Comparison of ENCODE assay signal across 17 cellular contexts in the genomic region with DNA sequence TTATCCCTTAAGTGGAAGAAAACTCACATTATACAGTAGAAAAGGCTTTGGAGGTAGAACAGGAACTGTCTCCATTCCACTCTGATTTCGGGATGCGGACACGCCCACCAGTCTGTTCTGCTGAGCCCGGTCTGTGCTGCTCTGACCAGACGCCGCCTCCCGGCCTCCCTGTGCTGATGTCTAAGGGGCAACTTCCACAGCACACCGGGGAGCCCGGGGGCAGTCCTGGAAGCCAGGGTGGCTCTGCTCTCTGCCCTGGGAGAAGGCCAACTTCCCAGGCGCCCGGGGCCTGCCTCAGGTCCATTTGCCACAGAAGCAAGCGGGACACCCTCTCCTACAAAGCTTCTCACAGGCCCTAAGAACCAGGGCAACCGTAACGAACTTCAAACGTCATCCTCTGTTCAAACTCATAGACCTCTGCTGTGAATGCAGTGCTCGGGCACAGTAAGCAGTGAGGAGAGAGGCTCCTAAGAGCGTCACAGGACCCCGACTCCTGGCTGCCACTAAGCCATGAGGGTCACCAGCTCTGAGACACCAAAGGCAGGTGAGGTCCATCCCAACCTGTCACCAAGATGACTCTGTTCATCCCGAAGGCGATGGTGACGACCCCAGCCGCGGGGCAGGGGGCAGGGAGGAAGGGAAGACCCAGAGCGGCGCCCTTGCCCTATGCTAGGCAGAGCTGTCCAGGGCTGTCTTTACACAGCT. TPM values are rescaled to one million over a fixed set of nuclear protein-coding genes. Genes with fewer than 3 reads are reported as not detected.
DNase-seq lines count a peak whose midpoint lies in the region; ATAC-seq and TF ChIP-seq lines count a peak whose summit lies in the region.
"Had no signal": no experiment of that assay in that cellular context is flagged by ENCODE, and none has a peak within 500 bp of the region (broad histone marks: within the 10 kb centered on the region; RNA-seq: fewer than 3 reads in every experiment).

No MANE protein-coding gene starts in this region.

- POLR2A ChIA-PET in WTC11 (lab: Charles Lee), result no interaction called here

- H3K4me1 ChIP-seq in CD4-positive, CD25-positive, alpha-beta regulatory T cell (ENCODE audit: control insufficient read depth, insufficient read depth, low read length, poor library complexity, severe bottlenecking), result peaks cover 39% of the 10 kb centered on the region
- H3K4me1 ChIP-seq in GM23338 (ENCODE audit: insufficient read depth) (peaks cover 13% of the 10 kb centered on the region; the same call in 1 of the 2 replicates), neural progenitor cell (peaks cover 13% of the 10 kb centered on the region)

- peaks cover 68% of the 10 kb centered on the region for H4K20me1 ChIP-seq in GM23338 (replicated peaks; ENCODE audit: insufficient read depth)
- H4K20me1 ChIP-seq in neural progenitor cell (ENCODE audit: low read depth), result peaks cover 55% of the 10 kb centered on the region

- H3K4me3 ChIP-seq in CD4-positive, CD25-positive, alpha-beta regulatory T cell (ENCODE audit: low read depth, low read length), result no peak overlapping the region
- no peak overlapping the region for H3K4me3 ChIP-seq in GM23338
- no peak overlapping the region for H3K4me3 ChIP-seq in brain microvascular endothelial cell (ENCODE audit: low read depth, low read length)
- no peak overlapping the region for H3K4me3 ChIP-seq in neural progenitor cell

- no peak for ATAC-seq in CD4-positive, CD25-positive, alpha-beta regulatory T cell (ENCODE audit: low read depth in 2 of 2)
- no peak for ATAC-seq in GM23338
- ATAC-seq in WTC11, result no peak
- no peak for ATAC-seq in GM19455 (IDR thresholded peaks at IDR 0.05; ENCODE audit: unreplicated experiment)
- ATAC-seq: Right ventricle myocardium inferior had no signal

- peak overlapping the region in 1 of 3 donors; percentile 64 for H3K27ac Mint-ChIP-seq in CD4-positive, CD25-positive, alpha-beta regulatory T cell
- H3K27ac Mint-ChIP-seq in GM23338 (no peak overlapping the region), WTC11 (peak overlapping the region; percentile 56; the same call in 1 of the 2 replicates), neural progenitor cell (no peak overlapping the region)
- H3K27ac Mint-ChIP-seq: HFFc6 had no signal

- TF ChIP-seq CTCF in GM23338 (conservative IDR thresholded peaks at IDR 0.05; ENCODE audit: low read depth in 2 of 2) (no peak), WTC11 (IDR thresholded peaks at IDR 0.05) (no peak), brain microvascular endothelial cell (IDR thresholded peaks at IDR 0.05; ENCODE audit: low read depth, low read length, missing control alignments) (no peak), neural progenitor cell (IDR thresholded peaks at IDR 0.05) (no peak)

- H3K27me3 Mint-ChIP-seq in CD4-positive, CD25-positive, alpha-beta regulatory T cell, result no peaks in the 10 kb centered on the region
- peaks cover 5% of the 10 kb centered on the region for H3K27me3 Mint-ChIP-seq in GM23338 (ENCODE audit: insufficient read depth, low read depth, poor library complexity)
- no peaks in the 10 kb centered on the region for H3K27me3 Mint-ChIP-seq in WTC11 (ENCODE audit: low read depth)
- H3K27me3 Mint-ChIP-seq in neural progenitor cell (ENCODE audit: insufficient read depth, low read depth), result peaks cover 8% of the 10 kb centered on the region

- no peak overlapping the region for H2AFZ ChIP-seq in GM23338
- H2AFZ ChIP-seq in neural progenitor cell (replicated peaks), result no peak overlapping the region

- H3K79me2 ChIP-seq in GM23338 (replicated peaks; ENCODE audit: insufficient read depth), result peaks cover 79% of the 10 kb centered on the region
- H3K79me2 ChIP-seq in neural progenitor cell (ENCODE audit: low read depth), result peaks cover 82% of the 10 kb centered on the region

- peaks cover 15 to 69% (median 43%) of the 10 kb centered on the region in 4 donors for H3K4me1 Mint-ChIP-seq in CD4-positive, CD25-positive, alpha-beta regulatory T cell
- H3K4me1 Mint-ChIP-seq in GM23338 (peaks cover 21% of the 10 kb centered on the region), WTC11 (peaks cover 36% of the 10 kb centered on the region), neural progenitor cell (peaks cover 16% of the 10 kb centered on the region)

- CTCF ChIA-PET in WTC11 (lab: Charles Lee), result interaction anchor here (0.6 kb wide), 1 partner anchor 52 kb away, joined by 3 read pairs; no protein-coding TSS in a partner anchor

- no peak overlapping the region for H3K9ac ChIP-seq in neural progenitor cell

- no peak for DNase-seq in CD4-positive, CD25-positive, alpha-beta regulatory T cell
- no peak for DNase-seq in GM23338 (ENCODE audit: low spot score)
- no peak for DNase-seq in WTC11 (ENCODE audit: low spot score)
- peak; percentile 75 for DNase-seq in posterior vena cava (ENCODE audit: low spot score)
- DNase-seq in HCEC 1CT, result no peak
- DNase-seq in brain microvascular endothelial cell, result no peak
- DNase-seq in neural progenitor cell (ENCODE audit: low spot score), result no peak
- DNase-seq: GOT3, HFFc6, MM.1S, NCI-H2029, NCI-H2171 treated with DMSO at 0.1 percent for 48 hours, NCI-H748 treated with DMSO at 0.1 percent for 48 hours had no signal

- in situ Hi-C loops in brain microvascular endothelial cell (cut with HindIII; ENCODE audit: low pct_ligation_motif_present, low sequenced_read_pairs), result no loop called here

- no peak overlapping the region for H3K27ac ChIP-seq in CD4-positive, CD25-positive, alpha-beta regulatory T cell (ENCODE audit: insufficient read depth, low read length, poor library complexity, severe bottlenecking)
- H3K27ac ChIP-seq in GM23338 (ENCODE audit: low read depth), result peak overlapping the region; percentile 32; the same call in 1 of the 2 replicates
- no peak overlapping the region for H3K27ac ChIP-seq in brain microvascular endothelial cell
- no peak overlapping the region for H3K27ac ChIP-seq in neural progenitor cell
- H3K27ac ChIP-seq: C4-2B had no signal

- no peaks in the 10 kb centered on the region for H3K9me3 Mint-ChIP-seq in CD4-positive, CD25-positive, alpha-beta regulatory T cell
- H3K9me3 Mint-ChIP-seq in GM23338 (peaks cover 2% of the 10 kb centered on the region; the same call in 2 of the 3 replicates), WTC11 (no peaks in the 10 kb centered on the region), neural progenitor cell (peaks cover 17% of the 10 kb centered on the region)
- H3K9me3 Mint-ChIP-seq: HFFc6 had no signal

- H3K4me2 ChIP-seq in GM23338 (no peak overlapping the region), neural progenitor cell (no peak overlapping the region)

- no peaks in the 10 kb centered on the region for H3K9me3 ChIP-seq in CD4-positive, CD25-positive, alpha-beta regulatory T cell (ENCODE audit: control insufficient read depth in 2 of 2, low read length in 2 of 2)
- no peaks in the 10 kb centered on the region for H3K9me3 ChIP-seq in neural progenitor cell (ENCODE audit: low read depth)
- H3K9me3 ChIP-seq: Caco-2 had no signal

- H3K9me2 ChIP-seq in GM23338 (ENCODE audit: insufficient read depth), result no peaks in the 10 kb centered on the region

- H3K27me3 ChIP-seq in CD4-positive, CD25-positive, alpha-beta regulatory T cell (ENCODE audit: control insufficient read depth, insufficient read depth, low read length), result no peaks in the 10 kb centered on the region
- H3K27me3 ChIP-seq in GM23338 (ENCODE audit: insufficient read depth) (no peaks in the 10 kb centered on the region), brain microvascular endothelial cell (replicated peaks) (no peaks in the 10 kb centered on the region), neural progenitor cell (no peaks in the 10 kb centered on the region)

- H3K36me3 ChIP-seq in CD4-positive, CD25-positive, alpha-beta regulatory T cell (ENCODE audit: control insufficient read depth, insufficient read depth, low read length), result no peaks in the 10 kb centered on the region
- H3K36me3 ChIP-seq in GM23338 (ENCODE audit: insufficient read depth), result no peaks in the 10 kb centered on the region
- no peaks in the 10 kb centered on the region for H3K36me3 ChIP-seq in brain microvascular endothelial cell (replicated peaks)
- no peaks in the 10 kb centered on the region for H3K36me3 ChIP-seq in neural progenitor cell

- intact Hi-C loops in posterior vena cava (cut with DNase I), result no loop called here

- H3F3A ChIP-seq in GM23338 (replicated peaks; ENCODE audit: low read depth), result no peaks in the 10 kb centered on the region; the same call in 1 of the 2 replicates
- no peaks in the 10 kb centered on the region for H3F3A ChIP-seq in neural progenitor cell (ENCODE audit: low read depth)

- no peaks in the 10 kb centered on the region for H3K36me3 Mint-ChIP-seq in CD4-positive, CD25-positive, alpha-beta regulatory T cell
- H3K36me3 Mint-ChIP-seq in GM23338 (ENCODE audit: low read depth) (peaks cover 27% of the 10 kb centered on the region), WTC11 (peaks cover 27% of the 10 kb centered on the region), neural progenitor cell (peaks cover 33% of the 10 kb centered on the region)

- peak overlapping the region in 3 of 4 donors; percentile 10 to 72 (median 41) for H3K4me3 Mint-ChIP-seq in CD4-positive, CD25-positive, alpha-beta regulatory T cell
- no peak overlapping the region for H3K4me3 Mint-ChIP-seq in GM23338
- no peak overlapping the region for H3K4me3 Mint-ChIP-seq in WTC11
- H3K4me3 Mint-ChIP-seq in neural progenitor cell, result no peak overlapping the region
- H3K4me3 Mint-ChIP-seq: HFFc6 had no signal

TF ChIP-seq in WTC11, 78 proteins besides CTCF, POLR2A, EP300 and RAD21 (continues in another document):
- TF ChIP-seq, protein P1, sequence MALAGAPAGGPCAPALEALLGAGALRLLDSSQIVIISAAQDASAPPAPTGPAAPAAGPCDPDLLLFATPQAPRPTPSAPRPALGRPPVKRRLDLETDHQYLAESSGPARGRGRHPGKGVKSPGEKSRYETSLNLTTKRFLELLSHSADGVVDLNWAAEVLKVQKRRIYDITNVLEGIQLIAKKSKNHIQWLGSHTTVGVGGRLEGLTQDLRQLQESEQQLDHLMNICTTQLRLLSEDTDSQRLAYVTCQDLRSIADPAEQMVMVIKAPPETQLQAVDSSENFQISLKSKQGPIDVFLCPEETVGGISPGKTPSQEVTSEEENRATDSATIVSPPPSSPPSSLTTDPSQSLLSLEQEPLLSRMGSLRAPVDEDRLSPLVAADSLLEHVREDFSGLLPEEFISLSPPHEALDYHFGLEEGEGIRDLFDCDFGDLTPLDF (CRISPR knock-in tag; IDR thresholded peaks at IDR 0.05), result no peak
- TF ChIP-seq ATF1 (CRISPR knock-in tag; IDR thresholded peaks at IDR 0.05) (no peak), HMGA2 (CRISPR knock-in tag; IDR thresholded peaks at IDR 0.05) (no peak), ZNF317 (CRISPR knock-in tag; IDR thresholded peaks at IDR 0.05; ENCODE audit: borderline replicate concordance, low read depth) (no peak), NFATC4 (CRISPR knock-in tag; IDR thresholded peaks at IDR 0.05) (no peak), NR1H2 (CRISPR knock-in tag; IDR thresholded peaks at IDR 0.05) (no peak)

RNA-seq across cellular contexts. Expression of gene TAF4, which starts 5.6 kb away (rescaled TPM):
- total RNA-seq in CD4-positive, CD25-positive, alpha-beta regulatory T cell, result 20.4 TPM
- 1 to 10 TPM in 1 of 4 donors, under 1 TPM in 3; 0.76 to 2.6 (median 0.87) TPM for polyA plus RNA-seq in CD4-positive, CD25-positive, alpha-beta regulatory T cell
- total RNA-seq in GM23338 (2014; rRNA removed; shearing (Covaris generic)), result 33.9 and 60.0 TPM in 2 replicates
- polyA plus RNA-seq in GM23338 (2016; fragmentation: Nextera tagmentation; extraction: Ambion mirVana), result 7.2 and 7.8 TPM in 2 replicates
- 31.0 to 34.4 TPM (median 33.7 TPM) in 3 replicates for total RNA-seq in WTC11 (2021)
- 10 to 100 TPM in 1 of 2 donors, 1 to 10 TPM in 1; 8.8 to 11.4 TPM for total RNA-seq in posterior vena cava
- 9.9 and 10.8 TPM in 2 replicates for total RNA-seq in neural progenitor cell (ENCODE audit: low replicate concordance)

Comparison
In these comparisons a context has a peak if more than half of its experiments do, and no peak if none do; other contexts are left out.
1. H3K4me3 Mint-ChIP-seq: peak in CD4-positive, CD25-positive, alpha-beta regulatory T cell (3 of 4); none in GM23338 (single experiment), WTC11 (single experiment) and neural progenitor cell (single experiment).